20 cellular contexts compared by ENCODE assay signal in the genomic region with DNA sequence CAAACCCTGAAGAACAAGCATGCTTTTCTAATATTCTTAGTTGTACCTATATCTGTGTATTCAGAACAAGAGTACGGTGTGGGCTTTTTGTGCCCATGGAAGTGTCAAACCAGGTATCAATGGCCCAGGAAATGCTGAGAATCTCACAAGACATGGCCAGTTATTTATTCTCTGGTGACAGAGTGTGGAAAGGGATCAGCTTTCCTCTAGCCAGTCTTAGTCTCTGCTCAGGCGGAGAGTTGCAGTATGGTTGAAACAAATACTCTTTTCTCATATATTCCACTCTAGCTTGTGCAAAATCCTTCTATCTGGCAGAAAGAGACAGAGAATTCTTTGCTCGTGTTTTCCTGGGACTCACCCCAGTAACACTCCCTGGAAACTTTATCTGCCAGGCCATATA.
"Had no signal": no experiment of that assay in that cellular context is flagged by ENCODE, and none has a peak within 500 bp of the region (broad histone marks: within the 10 kb centered on the region; RNA-seq: fewer than 3 reads in every experiment).

No MANE protein-coding gene starts in this region.

- H3K4me1 Mint-ChIP-seq: naive thymus-derived CD4-positive, alpha-beta T cell; stimulated activated effector memory CD8-positive, alpha-beta T cell treated with anti-CD3 and anti-CD28 coated beads, Interleukin-12 subunit alpha, Interleukin-12 subunit beta, amount 100 ng/mL, for 72 hours had no signal

- H3K36me3 Mint-ChIP-seq: naive thymus-derived CD4-positive, alpha-beta T cell; stimulated activated effector memory CD8-positive, alpha-beta T cell treated with anti-CD3 and anti-CD28 coated beads, Interleukin-12 subunit alpha, Interleukin-12 subunit beta, amount 100 ng/mL, for 72 hours; type B pancreatic cell had no signal

- DNase-seq: caudate nucleus; cerebellar nuclear complex; dorsolateral prefrontal cortex; effector CD4-positive, alpha-beta T cell; head of caudate nucleus; left cardiac atrium; left ventricle myocardium superior; lower lobe of right lung; mucosa of descending colon; naive thymus-derived CD4-positive, alpha-beta T cell; occipital lobe; pancreas; right lobe of liver; stimulated activated CD4-positive, alpha-beta T cell treated with anti-CD3 and anti-CD28 coated beads, Interleukin-2, amount 100 ng/mL, for 24 hours; stimulated activated CD4-positive, alpha-beta T cell treated with anti-CD3 and anti-CD28 coated beads, Interleukin-4, amount 100 ng/mL, for 24 hours; stimulated activated naive CD4-positive, alpha-beta T cell treated with Interleukin-2 at 50 U/mL for 16 hours; stomach; thyroid gland had no signal

- H3K27ac ChIP-seq: dorsolateral prefrontal cortex, lower lobe of right lung, pancreas, right lobe of liver, stomach, thyroid gland had no signal

- H3K27ac Mint-ChIP-seq: naive thymus-derived CD4-positive, alpha-beta T cell; stimulated activated effector memory CD8-positive, alpha-beta T cell treated with anti-CD3 and anti-CD28 coated beads, Interleukin-12 subunit alpha, Interleukin-12 subunit beta, amount 100 ng/mL, for 72 hours; type B pancreatic cell had no signal

- H3K36me3 ChIP-seq: lower lobe of right lung, pancreas, right lobe of liver, stomach, thyroid gland had no signal

- H3K4me1 ChIP-seq: lower lobe of right lung, pancreas, right lobe of liver, stomach, thyroid gland had no signal

- H3K4me3 ChIP-seq: dorsolateral prefrontal cortex, lower lobe of right lung, mucosa of descending colon, pancreas, right lobe of liver, stomach, thyroid gland had no signal

- H3K4me3 Mint-ChIP-seq: naive thymus-derived CD4-positive, alpha-beta T cell; stimulated activated effector memory CD8-positive, alpha-beta T cell treated with anti-CD3 and anti-CD28 coated beads, Interleukin-12 subunit alpha, Interleukin-12 subunit beta, amount 100 ng/mL, for 72 hours; type B pancreatic cell had no signal

- H3K9me3 ChIP-seq: lower lobe of right lung, mucosa of descending colon, pancreas, right lobe of liver, stomach, thyroid gland had no signal

- ATAC-seq: left cardiac atrium; left ventricle myocardium superior; lower lobe of right lung; mucosa of descending colon; naive thymus-derived CD4-positive, alpha-beta T cell; pancreas; right lobe of liver; stimulated activated effector memory CD8-positive, alpha-beta T cell treated with anti-CD3 and anti-CD28 coated beads, Interleukin-12 subunit alpha, Interleukin-12 subunit beta, amount 100 ng/mL, for 72 hours had no signal

- H3K27me3 ChIP-seq: pancreas, right lobe of liver, stomach, thyroid gland had no signal

- H3K9me3 Mint-ChIP-seq: stimulated activated effector memory CD8-positive, alpha-beta T cell treated with anti-CD3 and anti-CD28 coated beads, Interleukin-12 subunit alpha, Interleukin-12 subunit beta, amount 100 ng/mL, for 72 hours; type B pancreatic cell had no signal
